Comparison of ENCODE assay signal across 9 cellular contexts in genomic region chr11:64444838-64445441, GRCh38.
DNase-seq lines count a peak whose midpoint lies in the region; ATAC-seq and TF ChIP-seq lines count a peak whose summit lies in the region.
"Had no signal": no experiment of that assay in that cellular context is flagged by ENCODE, and none has a peak within 500 bp of the region (broad histone marks: within the 10 kb centered on the region; RNA-seq: fewer than 3 reads in every experiment).

No MANE protein-coding gene starts in this region.

- POLR2A ChIA-PET in HEK293T (lab: Yijun Ruan, JAX): no interaction called here

- DNase-seq in Daoy (ENCODE audit: low read depth) (peak; percentile 35), HEK293T (ENCODE audit: extremely low spot score) (peak; percentile 36), SW480 (ENCODE audit: low spot score) (peak; percentile 77), iPS-NIHi11 (ENCODE audit: low spot score) (peak; percentile 68), COR-L47 (lab: John Stamatoyannopoulos, UW) (no peak)
- no peak for DNase-seq in activated CD4-positive, alpha-beta T cell treated with anti-CD3 and anti-CD28 coated beads for 1 hour
- DNase-seq: hypothalamus, SHP77 had no signal

- no peak for ATAC-seq in HG03378 (IDR thresholded peaks at IDR 0.05; ENCODE audit: unreplicated experiment)

- CTCF ChIA-PET in HEK293T (lab: Yijun Ruan, JAX): no interaction called here

TF ChIP-seq in HEK293T, 16 proteins besides CTCF, POLR2A, EP300 and RAD21:
- TF ChIP-seq SP1 (IDR thresholded peaks at IDR 0.05) (no peak), L3MBTL2 (conservative IDR thresholded peaks at IDR 0.05) (peak; percentile 80)

Comparison
In these comparisons a context has a peak if more than half of its experiments do, and no peak if none do; other contexts are left out.
1. DNase-seq: peak in Daoy (single experiment), HEK293T (single experiment), SW480 (single experiment) and iPS-NIHi11 (single experiment); none in COR-L47 (single experiment) and activated CD4-positive, alpha-beta T cell treated with anti-CD3 and anti-CD28 coated beads for 1 hour (single experiment).